18 cellular contexts compared by ENCODE assay signal in the genomic region with DNA sequence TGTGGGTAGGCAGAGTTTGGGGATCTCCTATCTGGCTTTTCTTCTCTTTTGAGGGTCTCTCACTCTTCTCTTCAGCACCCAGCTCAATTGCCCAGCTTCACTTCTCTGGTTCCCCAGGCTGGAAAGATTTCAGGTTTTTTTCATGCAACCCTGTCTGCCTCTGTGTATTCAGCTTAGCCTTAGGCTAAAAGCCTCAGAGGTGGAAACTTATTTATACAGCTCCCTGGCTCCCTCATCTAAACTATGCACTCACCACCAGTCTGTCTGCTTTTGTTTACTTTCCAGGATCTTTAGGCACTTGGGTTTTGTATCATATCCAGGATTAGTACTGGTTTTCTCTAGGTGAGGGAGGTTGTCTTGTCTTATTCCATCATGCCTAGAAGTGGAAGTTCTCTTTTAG.
DNase-seq lines count a peak whose midpoint lies in the region; ATAC-seq, FAIRE-seq and TF ChIP-seq lines count a peak whose summit lies in the region.
"Had no signal": no experiment of that assay in that cellular context is flagged by ENCODE, and none has a peak within 500 bp of the region (broad histone marks: within the 10 kb centered on the region; RNA-seq: fewer than 3 reads in every experiment).

No MANE protein-coding gene starts in this region.

- H3K9me2 ChIP-seq in PC-9 (ENCODE audit: insufficient read depth), result no peaks in the 10 kb centered on the region; the same call in 1 of the 2 replicates

- BruUV-seq in PC-9 (replicated peaks; lab: Mats Ljungman, UMichigan), result no TSS peak

- H3K27me3 ChIP-seq in PC-9 (ENCODE audit: insufficient read depth, low read depth) (no peaks in the 10 kb centered on the region), bronchial epithelial cell (ENCODE audit: control insufficient read depth, insufficient read depth, low read length) (peaks cover 2% of the 10 kb centered on the region)

- TF ChIP-seq CTCF in LNCaP clone FGC (IDR thresholded peaks at IDR 0.05; ENCODE audit: control insufficient read depth, extremely low read depth, insufficient read depth) (no peak), PC-9 (conservative IDR thresholded peaks at IDR 0.05) (no peak), bronchial epithelial cell (IDR thresholded peaks at IDR 0.05; ENCODE audit: insufficient read depth, low read length, severe bottlenecking) (no peak)

- H3F3A ChIP-seq in PC-9 (ENCODE audit: insufficient read depth, low read depth), result peaks cover 9% of the 10 kb centered on the region; the same call in 1 of the 2 replicates

- H3K4me1 ChIP-seq in PC-9 (replicated peaks; ENCODE audit: insufficient read depth), result peaks cover 24% of the 10 kb centered on the region
- H3K4me1 ChIP-seq: HAP-1 had no signal

- H3K79me2 ChIP-seq in PC-9 (ENCODE audit: low read depth), result no peaks in the 10 kb centered on the region

- no peak overlapping the region for H3K4me3 ChIP-seq in LNCaP clone FGC (ENCODE audit: low read depth, low read length)
- no peak overlapping the region for H3K4me3 ChIP-seq in PC-9
- no peak overlapping the region for H3K4me3 ChIP-seq in bronchial epithelial cell (ENCODE audit: low read depth, low read length)
- H3K4me3 ChIP-seq: HAP-1, K562 had no signal

- no peaks in the 10 kb centered on the region for H3K36me3 ChIP-seq in PC-9 (ENCODE audit: low read depth)
- H3K36me3 ChIP-seq in bronchial epithelial cell (ENCODE audit: control insufficient read depth, insufficient read depth, low read length), result no peaks in the 10 kb centered on the region
- H3K36me3 ChIP-seq: HAP-1 had no signal

- no peaks in the 10 kb centered on the region for H4K20me1 ChIP-seq in PC-9 (ENCODE audit: insufficient read depth)

- CTCF ChIA-PET in PC-9 (lab: Charles Lee), result no interaction called here

- H2AFZ ChIP-seq in PC-9, result no peak overlapping the region

- H3K27ac ChIP-seq in PC-9, result 0 out of 2 replicates have a peak overlapping the region, but pooled peaks have one; percentile 6
- H3K27ac ChIP-seq: 22Rv1 had no signal

- no peak for ATAC-seq in HG03039 (IDR thresholded peaks at IDR 0.05; ENCODE audit: unreplicated experiment)
- no peak for ATAC-seq in HG02798 (IDR thresholded peaks at IDR 0.05; ENCODE audit: poor library complexity, unreplicated experiment)
- ATAC-seq in HG02884 (IDR thresholded peaks at IDR 0.05; ENCODE audit: unreplicated experiment), result no peak
- ATAC-seq: CD8-positive, alpha-beta T cell; K562 had no signal

- POLR2A ChIA-PET in PC-9 (lab: Charles Lee; ENCODE audit: unreplicated experiment), result interaction anchor here (0.7 kb wide), 1 partner anchor 19 kb away, joined by 3 read pairs; no protein-coding TSS in a partner anchor

- intact Hi-C loops in PC-9 (cut with micrococcal nuclease; ENCODE audit: unreplicated experiment), result loop anchor here (5.0 kb wide), 1 partner anchor 52 kb away; no protein-coding TSS in a partner anchor

- no peak for FAIRE-seq in bronchial epithelial cell (lab: Jason Lieb, UNC)
- FAIRE-seq: D721Med, G401.6, GM12891, H1, K562 had no signal

- H3K9me3 ChIP-seq in PC-9 (ENCODE audit: insufficient read depth, low read depth), result no peaks in the 10 kb centered on the region
- H3K9me3 ChIP-seq: HAP-1 had no signal

- peak overlapping the region; percentile 26; the same call in 1 of the 2 replicates for H3K4me2 ChIP-seq in PC-9

- peak; percentile 3 for DNase-seq in DMS79 treated with DMSO at 0.1 percent for 48 hours (lab: John Stamatoyannopoulos, UW)
- DNase-seq in DMS79 (lab: John Stamatoyannopoulos, UW), result no peak
- peak; percentile 70 for DNase-seq in LNCaP clone FGC (ENCODE audit: low read depth)
- peak in 1 of 2 experiments; percentile 63 for DNase-seq in PC-9
- peak; percentile 17 for DNase-seq in bronchial epithelial cell (ENCODE audit: low read depth)
- DNase-seq: CD8-positive, alpha-beta T cell; COR-L47; DMS153 had no signal
